In genomic region chr22:42697542-42698013, GRCh38 we compare ENCODE assay signal across 1 cellular context.
A peak's percentile ranks its signal among the peaks of the same experiment; 100 is the strongest.
TF ChIP-seq lines count a peak whose summit lies in the region.

No MANE protein-coding gene starts in this region.

TF ChIP-seq in SK-N-SH, 30 proteins besides CTCF, POLR2A, EP300 and RAD21 (continued from another document):
- TF ChIP-seq TCF12 (IDR thresholded peaks at IDR 0.05), result peak; percentile 54; the same call in 1 of the 2 replicates
- no peak for TF ChIP-seq FOXJ3 (CRISPR knock-in tag; IDR thresholded peaks at IDR 0.05)
- peak; percentile 90 for TF ChIP-seq NFIC (IDR thresholded peaks at IDR 0.05; ENCODE audit: borderline replicate concordance)
- no peak for TF ChIP-seq USF2 (IDR thresholded peaks at IDR 0.05; ENCODE audit: borderline replicate concordance, low read depth, low read length)
- TF ChIP-seq REST (IDR thresholded peaks at IDR 0.05; ENCODE audit: low read depth, low read length), result no peak
- peak; percentile 37; the same call in 1 of the 2 replicates for TF ChIP-seq TEAD4 (IDR thresholded peaks at IDR 0.05; ENCODE audit: borderline replicate concordance, insufficient read depth)
- 0 out of 2 replicates have a peak, but pooled peaks have one; percentile 16 for TF ChIP-seq ELF1 (IDR thresholded peaks at IDR 0.05)
- TF ChIP-seq SMC3 (IDR thresholded peaks at IDR 0.05; ENCODE audit: low read depth, low read length), result no peak
- TF ChIP-seq TAF1 (IDR thresholded peaks at IDR 0.05; ENCODE audit: borderline replicate concordance, low read depth, low read length), result no peak
- TF ChIP-seq MAX (IDR thresholded peaks at IDR 0.05; ENCODE audit: low read depth), result peak; percentile 73
- TF ChIP-seq FOXM1 (IDR thresholded peaks at IDR 0.05; ENCODE audit: low read depth), result no peak
- peak; percentile 65; the same call in 1 of the 2 replicates for TF ChIP-seq MEF2A (IDR thresholded peaks at IDR 0.05; ENCODE audit: borderline replicate concordance, low read depth)
- no peak for TF ChIP-seq CHD2 (IDR thresholded peaks at IDR 0.05; ENCODE audit: low read length, partially characterized antibody)
- no peak for TF ChIP-seq GATA2 (CRISPR knock-in tag; IDR thresholded peaks at IDR 0.05)
